ENCODE assay signal across 8 cellular contexts in genomic region chr3:170809021-170809974, GRCh38.
A peak's percentile ranks its signal among the peaks of the same experiment; 100 is the strongest.
DNase-seq lines count a peak whose midpoint lies in the region; ATAC-seq and TF ChIP-seq lines count a peak whose summit lies in the region.

No MANE protein-coding gene starts in this region.

- no peak overlapping the region for H3K4me3 ChIP-seq in GM12865 (ENCODE audit: low read depth, low read length)

- peak; percentile 83 for TF ChIP-seq CTCF in 22Rv1 (IDR thresholded peaks at IDR 0.05)
- peak; percentile 42 for TF ChIP-seq CTCF in GM12865 (IDR thresholded peaks at IDR 0.05; ENCODE audit: insufficient read depth, low read depth, low read length, missing control alignments)

- DNase-seq in GM12865 (ENCODE audit: low read depth) = peak; percentile 41
- DNase-seq in NCI-H1694 treated with DMSO at 0.1 percent for 48 hours (lab: John Stamatoyannopoulos, UW) = peak; percentile 44
- peak; percentile 77 for DNase-seq in SW480 (ENCODE audit: low spot score)
- peak; percentile 64 for DNase-seq in foreskin melanocyte
- peak; percentile 89 for DNase-seq in pons (ENCODE audit: low spot score)

- ATAC-seq in GM21737 (IDR thresholded peaks at IDR 0.05; ENCODE audit: unreplicated experiment) = no peak
- ATAC-seq in HG02678 (IDR thresholded peaks at IDR 0.05; ENCODE audit: unreplicated experiment) = no peak

- H3K27ac ChIP-seq in 22Rv1 = peak overlapping the region; percentile 68
